In the genomic region with DNA sequence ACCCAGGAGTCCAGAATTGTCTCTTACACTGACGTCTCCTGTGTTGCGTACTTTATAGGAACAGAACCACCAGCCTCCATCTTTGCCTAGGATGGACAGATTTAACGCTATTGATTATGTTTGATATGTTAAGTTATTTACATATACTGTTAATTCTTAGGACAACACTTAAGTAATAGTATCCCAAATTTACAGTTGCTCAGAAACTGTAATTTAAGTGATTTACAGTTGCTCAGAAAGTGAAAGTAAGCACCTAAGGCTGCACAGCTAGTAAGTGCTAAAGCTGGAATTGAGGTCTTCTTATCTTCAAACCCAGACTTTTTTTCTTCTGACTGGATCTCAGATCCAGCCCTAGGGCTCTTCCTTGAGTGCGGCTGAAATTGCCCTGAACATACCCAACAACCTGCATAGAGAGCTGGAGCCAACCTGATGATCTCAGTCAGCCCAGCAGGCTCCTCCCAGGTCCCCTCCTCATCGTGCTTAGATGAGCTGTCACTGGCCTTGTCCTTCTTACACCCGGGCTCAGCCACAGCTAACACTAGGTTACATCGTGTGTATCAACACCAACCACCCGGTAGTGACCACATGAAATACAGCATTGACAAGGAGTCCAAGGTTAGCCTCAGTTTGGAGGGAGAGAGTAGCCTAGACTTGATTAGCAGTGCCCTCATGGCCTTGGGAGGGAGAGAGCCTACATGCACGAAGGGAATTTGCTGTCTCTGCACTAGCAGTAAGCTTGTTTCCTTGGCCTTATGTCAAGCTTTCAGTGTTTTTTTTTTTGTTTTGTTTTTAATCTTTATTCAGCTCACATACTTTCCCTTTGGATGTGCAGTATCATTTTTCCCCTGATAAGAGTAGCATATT, we compare ENCODE assay signal across 1 cellular context.
TF ChIP-seq lines count a peak whose summit lies in the region.

No MANE protein-coding gene starts in this region.

TF ChIP-seq in HepG2, 621 proteins besides CTCF, POLR2A, EP300 and RAD21 (continued from another document and continues in another):
- TF ChIP-seq, protein P1, sequence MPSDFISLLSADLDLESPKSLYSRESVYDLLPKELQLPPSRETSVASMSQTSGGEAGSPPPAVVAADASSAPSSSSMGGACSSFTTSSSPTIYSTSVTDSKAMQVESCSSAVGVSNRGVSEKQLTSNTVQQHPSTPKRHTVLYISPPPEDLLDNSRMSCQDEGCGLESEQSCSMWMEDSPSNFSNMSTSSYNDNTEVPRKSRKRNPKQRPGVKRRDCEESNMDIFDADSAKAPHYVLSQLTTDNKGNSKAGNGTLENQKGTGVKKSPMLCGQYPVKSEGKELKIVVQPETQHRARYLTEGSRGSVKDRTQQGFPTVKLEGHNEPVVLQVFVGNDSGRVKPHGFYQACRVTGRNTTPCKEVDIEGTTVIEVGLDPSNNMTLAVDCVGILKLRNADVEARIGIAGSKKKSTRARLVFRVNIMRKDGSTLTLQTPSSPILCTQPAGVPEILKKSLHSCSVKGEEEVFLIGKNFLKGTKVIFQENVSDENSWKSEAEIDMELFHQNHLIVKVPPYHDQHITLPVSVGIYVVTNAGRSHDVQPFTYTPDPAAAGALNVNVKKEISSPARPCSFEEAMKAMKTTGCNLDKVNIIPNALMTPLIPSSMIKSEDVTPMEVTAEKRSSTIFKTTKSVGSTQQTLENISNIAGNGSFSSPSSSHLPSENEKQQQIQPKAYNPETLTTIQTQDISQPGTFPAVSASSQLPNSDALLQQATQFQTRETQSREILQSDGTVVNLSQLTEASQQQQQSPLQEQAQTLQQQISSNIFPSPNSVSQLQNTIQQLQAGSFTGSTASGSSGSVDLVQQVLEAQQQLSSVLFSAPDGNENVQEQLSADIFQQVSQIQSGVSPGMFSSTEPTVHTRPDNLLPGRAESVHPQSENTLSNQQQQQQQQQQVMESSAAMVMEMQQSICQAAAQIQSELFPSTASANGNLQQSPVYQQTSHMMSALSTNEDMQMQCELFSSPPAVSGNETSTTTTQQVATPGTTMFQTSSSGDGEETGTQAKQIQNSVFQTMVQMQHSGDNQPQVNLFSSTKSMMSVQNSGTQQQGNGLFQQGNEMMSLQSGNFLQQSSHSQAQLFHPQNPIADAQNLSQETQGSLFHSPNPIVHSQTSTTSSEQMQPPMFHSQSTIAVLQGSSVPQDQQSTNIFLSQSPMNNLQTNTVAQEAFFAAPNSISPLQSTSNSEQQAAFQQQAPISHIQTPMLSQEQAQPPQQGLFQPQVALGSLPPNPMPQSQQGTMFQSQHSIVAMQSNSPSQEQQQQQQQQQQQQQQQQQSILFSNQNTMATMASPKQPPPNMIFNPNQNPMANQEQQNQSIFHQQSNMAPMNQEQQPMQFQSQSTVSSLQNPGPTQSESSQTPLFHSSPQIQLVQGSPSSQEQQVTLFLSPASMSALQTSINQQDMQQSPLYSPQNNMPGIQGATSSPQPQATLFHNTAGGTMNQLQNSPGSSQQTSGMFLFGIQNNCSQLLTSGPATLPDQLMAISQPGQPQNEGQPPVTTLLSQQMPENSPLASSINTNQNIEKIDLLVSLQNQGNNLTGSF (CRISPR knock-in tag; IDR thresholded peaks at IDR 0.05): 0 out of 2 replicates have a peak, but pooled peaks have one; percentile 72
- TF ChIP-seq JUNB (CRISPR knock-in tag; IDR thresholded peaks at IDR 0.05; ENCODE audit: borderline replicate concordance): peak; percentile 88
- TF ChIP-seq POLR2AphosphoS5 (IDR thresholded peaks at IDR 0.05; ENCODE audit: low read depth, low read length): no peak
- TF ChIP-seq SP1 (IDR thresholded peaks at IDR 0.05): no peak
- TF ChIP-seq SP1 (CRISPR knock-in tag; IDR thresholded peaks at IDR 0.05): peak; percentile 74
- TF ChIP-seq MIER2 (CRISPR knock-in tag; IDR thresholded peaks at IDR 0.05): peak; percentile 86
- TF ChIP-seq ZNF724P (CRISPR knock-in tag; IDR thresholded peaks at IDR 0.05; ENCODE audit: borderline replicate concordance): peak; percentile 81
- peak; percentile 84 for TF ChIP-seq KMT2B (CRISPR knock-in tag; IDR thresholded peaks at IDR 0.05)
- TF ChIP-seq ZNF335 (CRISPR knock-in tag; IDR thresholded peaks at IDR 0.05): peak; percentile 92
- no peak for TF ChIP-seq ZNF747 (CRISPR knock-in tag; IDR thresholded peaks at IDR 0.05; ENCODE audit: borderline replicate concordance)
- TF ChIP-seq NFE2L2 (IDR thresholded peaks at IDR 0.05; ENCODE audit: low read length): no peak
- TF ChIP-seq ZNF34 (CRISPR knock-in tag; IDR thresholded peaks at IDR 0.05; ENCODE audit: borderline replicate concordance): no peak
- TF ChIP-seq, protein P2, sequence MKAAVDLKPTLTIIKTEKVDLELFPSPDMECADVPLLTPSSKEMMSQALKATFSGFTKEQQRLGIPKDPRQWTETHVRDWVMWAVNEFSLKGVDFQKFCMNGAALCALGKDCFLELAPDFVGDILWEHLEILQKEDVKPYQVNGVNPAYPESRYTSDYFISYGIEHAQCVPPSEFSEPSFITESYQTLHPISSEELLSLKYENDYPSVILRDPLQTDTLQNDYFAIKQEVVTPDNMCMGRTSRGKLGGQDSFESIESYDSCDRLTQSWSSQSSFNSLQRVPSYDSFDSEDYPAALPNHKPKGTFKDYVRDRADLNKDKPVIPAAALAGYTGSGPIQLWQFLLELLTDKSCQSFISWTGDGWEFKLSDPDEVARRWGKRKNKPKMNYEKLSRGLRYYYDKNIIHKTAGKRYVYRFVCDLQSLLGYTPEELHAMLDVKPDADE (CRISPR knock-in tag; IDR thresholded peaks at IDR 0.05): peak; percentile 86; the same call in 1 of the 2 replicates
- TF ChIP-seq MYNN (CRISPR knock-in tag; IDR thresholded peaks at IDR 0.05; ENCODE audit: low read depth): peak; percentile 37; the same call in 1 of the 2 replicates
- TF ChIP-seq ZNF292 (CRISPR knock-in tag; IDR thresholded peaks at IDR 0.05; ENCODE audit: borderline replicate concordance, low read depth): peak; percentile 96; the same call in 1 of the 2 replicates
- TF ChIP-seq ZNF619 (CRISPR knock-in tag; IDR thresholded peaks at IDR 0.05): 0 out of 2 replicates have a peak, but pooled peaks have one; percentile 71
- TF ChIP-seq NKX3-1 (CRISPR knock-in tag; IDR thresholded peaks at IDR 0.05): peak; percentile 42; the same call in 1 of the 2 replicates
- TF ChIP-seq KDM5B (CRISPR knock-in tag; IDR thresholded peaks at IDR 0.05; ENCODE audit: borderline replicate concordance): 0 out of 2 replicates have a peak, but pooled peaks have one; percentile 13
- peak; percentile 65 for TF ChIP-seq ZNF709 (CRISPR knock-in tag; IDR thresholded peaks at IDR 0.05)
- TF ChIP-seq ZBTB8A (CRISPR knock-in tag; IDR thresholded peaks at IDR 0.05; ENCODE audit: borderline replicate concordance, low read depth): no peak
- TF ChIP-seq, protein P3, sequence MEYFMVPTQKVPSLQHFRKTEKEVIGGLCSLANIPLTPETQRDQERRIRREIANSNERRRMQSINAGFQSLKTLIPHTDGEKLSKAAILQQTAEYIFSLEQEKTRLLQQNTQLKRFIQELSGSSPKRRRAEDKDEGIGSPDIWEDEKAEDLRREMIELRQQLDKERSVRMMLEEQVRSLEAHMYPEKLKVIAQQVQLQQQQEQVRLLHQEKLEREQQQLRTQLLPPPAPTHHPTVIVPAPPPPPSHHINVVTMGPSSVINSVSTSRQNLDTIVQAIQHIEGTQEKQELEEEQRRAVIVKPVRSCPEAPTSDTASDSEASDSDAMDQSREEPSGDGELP (IDR thresholded peaks at IDR 0.05; ENCODE audit: borderline replicate concordance, low read depth): peak; percentile 53; the same call in 1 of the 2 replicates
- TF ChIP-seq, protein P4, sequence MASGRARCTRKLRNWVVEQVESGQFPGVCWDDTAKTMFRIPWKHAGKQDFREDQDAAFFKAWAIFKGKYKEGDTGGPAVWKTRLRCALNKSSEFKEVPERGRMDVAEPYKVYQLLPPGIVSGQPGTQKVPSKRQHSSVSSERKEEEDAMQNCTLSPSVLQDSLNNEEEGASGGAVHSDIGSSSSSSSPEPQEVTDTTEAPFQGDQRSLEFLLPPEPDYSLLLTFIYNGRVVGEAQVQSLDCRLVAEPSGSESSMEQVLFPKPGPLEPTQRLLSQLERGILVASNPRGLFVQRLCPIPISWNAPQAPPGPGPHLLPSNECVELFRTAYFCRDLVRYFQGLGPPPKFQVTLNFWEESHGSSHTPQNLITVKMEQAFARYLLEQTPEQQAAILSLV (CRISPR knock-in tag; IDR thresholded peaks at IDR 0.05; ENCODE audit: borderline replicate concordance): peak; percentile 70; the same call in 1 of the 2 replicates
- no peak for TF ChIP-seq ZNF563 (CRISPR knock-in tag; IDR thresholded peaks at IDR 0.05)
- TF ChIP-seq, protein P5, sequence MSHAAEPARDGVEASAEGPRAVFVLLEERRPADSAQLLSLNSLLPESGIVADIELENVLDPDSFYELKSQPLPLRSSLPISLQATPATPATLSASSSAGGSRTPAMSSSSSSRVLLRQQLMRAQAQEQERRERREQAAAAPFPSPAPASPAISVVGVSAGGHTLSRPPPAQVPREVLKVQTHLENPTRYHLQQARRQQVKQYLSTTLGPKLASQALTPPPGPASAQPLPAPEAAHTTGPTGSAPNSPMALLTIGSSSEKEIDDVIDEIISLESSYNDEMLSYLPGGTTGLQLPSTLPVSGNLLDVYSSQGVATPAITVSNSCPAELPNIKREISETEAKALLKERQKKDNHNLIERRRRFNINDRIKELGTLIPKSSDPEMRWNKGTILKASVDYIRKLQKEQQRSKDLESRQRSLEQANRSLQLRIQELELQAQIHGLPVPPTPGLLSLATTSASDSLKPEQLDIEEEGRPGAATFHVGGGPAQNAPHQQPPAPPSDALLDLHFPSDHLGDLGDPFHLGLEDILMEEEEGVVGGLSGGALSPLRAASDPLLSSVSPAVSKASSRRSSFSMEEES (CRISPR knock-in tag; IDR thresholded peaks at IDR 0.05): peak; percentile 84
- no peak for TF ChIP-seq ZNF17 (CRISPR knock-in tag; IDR thresholded peaks at IDR 0.05)
- TF ChIP-seq ZNF205 (CRISPR knock-in tag; IDR thresholded peaks at IDR 0.05): peak; percentile 87
- no peak for TF ChIP-seq CHD2 (IDR thresholded peaks at IDR 0.05; ENCODE audit: low read depth, low read length)
- peak; percentile 64; the same call in 1 of the 2 replicates for TF ChIP-seq ZBTB7B (CRISPR knock-in tag; IDR thresholded peaks at IDR 0.05)
- TF ChIP-seq TBX3 (IDR thresholded peaks at IDR 0.05; ENCODE audit: borderline replicate concordance): 0 out of 2 replicates have a peak, but pooled peaks have one; percentile 42
- TF ChIP-seq SIX1 (CRISPR knock-in tag; IDR thresholded peaks at IDR 0.05; ENCODE audit: borderline replicate concordance): peak; percentile 26; the same call in 1 of the 2 replicates
- peak; percentile 56; the same call in 1 of the 2 replicates for TF ChIP-seq ZNF83 (CRISPR knock-in tag; IDR thresholded peaks at IDR 0.05; ENCODE audit: borderline replicate concordance)
- peak; percentile 88 for TF ChIP-seq ELF3 (CRISPR knock-in tag; IDR thresholded peaks at IDR 0.05)
- TF ChIP-seq KLF16 (CRISPR knock-in tag; IDR thresholded peaks at IDR 0.05): peak in 1 of 2 experiments; percentile 77; a peak in 1 of 4 replicates
- no peak for TF ChIP-seq ZNF746 (CRISPR knock-in tag; IDR thresholded peaks at IDR 0.05)
- peak; percentile 82 for TF ChIP-seq BCL6 (CRISPR knock-in tag; IDR thresholded peaks at IDR 0.05)
- TF ChIP-seq, protein P6, sequence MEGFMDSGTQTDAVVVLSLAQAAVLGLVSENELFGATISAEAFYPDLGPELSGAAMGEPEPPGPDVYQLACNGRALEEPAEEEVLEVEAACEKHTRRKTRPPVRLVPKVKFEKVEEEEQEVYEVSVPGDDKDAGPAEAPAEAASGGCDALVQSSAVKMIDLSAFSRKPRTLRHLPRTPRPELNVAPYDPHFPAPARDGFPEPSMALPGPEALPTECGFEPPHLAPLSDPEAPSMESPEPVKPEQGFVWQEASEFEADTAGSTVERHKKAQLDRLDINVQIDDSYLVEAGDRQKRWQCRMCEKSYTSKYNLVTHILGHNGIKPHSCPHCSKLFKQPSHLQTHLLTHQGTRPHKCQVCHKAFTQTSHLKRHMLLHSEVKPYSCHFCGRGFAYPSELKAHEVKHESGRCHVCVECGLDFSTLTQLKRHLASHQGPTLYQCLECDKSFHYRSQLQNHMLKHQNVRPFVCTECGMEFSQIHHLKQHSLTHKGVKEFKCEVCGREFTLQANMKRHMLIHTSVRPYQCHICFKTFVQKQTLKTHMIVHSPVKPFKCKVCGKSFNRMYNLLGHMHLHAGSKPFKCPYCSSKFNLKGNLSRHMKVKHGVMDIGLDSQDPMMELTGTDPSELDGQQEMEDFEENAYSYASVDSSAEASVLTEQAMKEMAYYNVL (CRISPR knock-in tag; IDR thresholded peaks at IDR 0.05; ENCODE audit: borderline replicate concordance): peak; percentile 65; the same call in 1 of the 2 replicates
- TF ChIP-seq DPF2 (CRISPR knock-in tag; IDR thresholded peaks at IDR 0.05; ENCODE audit: borderline replicate concordance, low read depth): peak; percentile 32; the same call in 1 of the 2 replicates
- peak; percentile 73 for TF ChIP-seq MYC (CRISPR knock-in tag; IDR thresholded peaks at IDR 0.05; ENCODE audit: borderline replicate concordance)
- TF ChIP-seq ZMAT3 (CRISPR knock-in tag; conservative IDR thresholded peaks at IDR 0.05): peak; percentile 63; the same call in 1 of the 2 replicates
- TF ChIP-seq ZNF260 (CRISPR knock-in tag; IDR thresholded peaks at IDR 0.05; ENCODE audit: borderline replicate concordance, low read depth): no peak
- TF ChIP-seq ZBTB7A (CRISPR knock-in tag; IDR thresholded peaks at IDR 0.05): no peak
- TF ChIP-seq, protein P7, sequence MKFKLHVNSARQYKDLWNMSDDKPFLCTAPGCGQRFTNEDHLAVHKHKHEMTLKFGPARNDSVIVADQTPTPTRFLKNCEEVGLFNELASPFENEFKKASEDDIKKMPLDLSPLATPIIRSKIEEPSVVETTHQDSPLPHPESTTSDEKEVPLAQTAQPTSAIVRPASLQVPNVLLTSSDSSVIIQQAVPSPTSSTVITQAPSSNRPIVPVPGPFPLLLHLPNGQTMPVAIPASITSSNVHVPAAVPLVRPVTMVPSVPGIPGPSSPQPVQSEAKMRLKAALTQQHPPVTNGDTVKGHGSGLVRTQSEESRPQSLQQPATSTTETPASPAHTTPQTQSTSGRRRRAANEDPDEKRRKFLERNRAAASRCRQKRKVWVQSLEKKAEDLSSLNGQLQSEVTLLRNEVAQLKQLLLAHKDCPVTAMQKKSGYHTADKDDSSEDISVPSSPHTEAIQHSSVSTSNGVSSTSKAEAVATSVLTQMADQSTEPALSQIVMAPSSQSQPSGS (CRISPR knock-in tag; IDR thresholded peaks at IDR 0.05): peak; percentile 67
- peak; percentile 78; the same call in 1 of the 2 replicates for TF ChIP-seq ZIK1 (CRISPR knock-in tag; IDR thresholded peaks at IDR 0.05; ENCODE audit: borderline replicate concordance, low read depth)
- peak; percentile 33; the same call in 1 of the 2 replicates for TF ChIP-seq ZNF3 (CRISPR knock-in tag; IDR thresholded peaks at IDR 0.05)
- TF ChIP-seq PHF20 (CRISPR knock-in tag; IDR thresholded peaks at IDR 0.05): 0 out of 2 replicates have a peak, but pooled peaks have one; percentile 26
- TF ChIP-seq, protein P8, sequence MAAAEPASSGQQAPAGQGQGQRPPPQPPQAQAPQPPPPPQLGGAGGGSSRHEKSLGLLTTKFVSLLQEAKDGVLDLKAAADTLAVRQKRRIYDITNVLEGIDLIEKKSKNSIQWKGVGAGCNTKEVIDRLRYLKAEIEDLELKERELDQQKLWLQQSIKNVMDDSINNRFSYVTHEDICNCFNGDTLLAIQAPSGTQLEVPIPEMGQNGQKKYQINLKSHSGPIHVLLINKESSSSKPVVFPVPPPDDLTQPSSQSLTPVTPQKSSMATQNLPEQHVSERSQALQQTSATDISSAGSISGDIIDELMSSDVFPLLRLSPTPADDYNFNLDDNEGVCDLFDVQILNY (CRISPR knock-in tag; conservative IDR thresholded peaks at IDR 0.05): 0 out of 2 replicates have a peak, but pooled peaks have one; percentile 56
- TF ChIP-seq ZNF749 (CRISPR knock-in tag; IDR thresholded peaks at IDR 0.05; ENCODE audit: borderline replicate concordance): 0 out of 2 replicates have a peak, but pooled peaks have one; percentile 64
